12 cellular contexts compared by ENCODE assay signal in the genomic region with DNA sequence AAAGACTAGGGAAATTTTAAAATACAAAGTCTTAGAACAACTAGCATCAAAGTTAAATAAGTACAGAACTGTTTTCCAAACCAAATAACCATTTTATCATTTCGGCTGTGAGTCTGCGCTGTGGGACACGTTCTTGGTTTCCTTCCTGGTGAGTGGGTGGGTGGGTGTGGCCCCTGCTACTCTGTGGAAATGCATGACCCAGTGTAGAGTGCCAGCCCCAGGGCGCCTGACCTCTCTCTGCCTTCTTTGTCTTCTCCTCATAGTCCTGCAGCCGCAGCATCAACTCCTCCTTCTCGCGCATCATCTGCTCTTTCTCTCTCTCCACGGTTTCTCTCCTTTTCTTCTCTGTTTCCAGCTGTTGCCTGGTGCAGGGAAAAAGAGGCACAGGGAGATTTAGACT. TPM values are rescaled to one million over a fixed set of nuclear protein-coding genes. Genes with fewer than 3 reads are reported as not detected.
A peak's percentile ranks its signal among the peaks of the same experiment; 100 is the strongest.
DNase-seq lines count a peak whose midpoint lies in the region; ATAC-seq and TF ChIP-seq lines count a peak whose summit lies in the region.
"Had no signal": no experiment of that assay in that cellular context is flagged by ENCODE, and none has a peak within 500 bp of the region (broad histone marks: within the 10 kb centered on the region; RNA-seq: fewer than 3 reads in every experiment).

No MANE protein-coding gene starts in this region.

- H3K4me3 ChIP-seq in CD4-positive, alpha-beta memory T cell (ENCODE audit: low read length in 2 of 2), result no peak overlapping the region
- H3K4me3 ChIP-seq: esophagus muscularis mucosa had no signal

- no peaks in the 10 kb centered on the region for H3K27me3 Mint-ChIP-seq in CD4-positive, alpha-beta memory T cell
- peaks cover 9% of the 10 kb centered on the region for H3K27me3 Mint-ChIP-seq in endothelial cell (ENCODE audit: unreplicated experiment)
- no peaks in the 10 kb centered on the region for H3K27me3 Mint-ChIP-seq in natural killer cell treated with Interleukin-12 subunit alpha and Interleukin-12 subunit beta and Interleukin-15 and Interleukin-18, amount 100 ng/mL, for 72 hours

- intact Hi-C loops in CD4-positive, alpha-beta memory T cell (cut with micrococcal nuclease), result no loop called here

- CTCF ChIA-PET in CD4-positive, alpha-beta memory T cell (lab: Charles Lee; ENCODE audit: partially characterized antibody), result interaction anchor here (2.7 kb wide), 1 partner anchor 22 kb away, joined by 10 read pairs; no protein-coding TSS in a partner anchor
- CTCF ChIA-PET in RWPE1 (lab: Yijun Ruan, JAX), result no interaction called here

- ATAC-seq in natural killer cell treated with Interleukin-12 subunit alpha and Interleukin-12 subunit beta and Interleukin-15 and Interleukin-18, amount 100 ng/mL, for 72 hours, result no peak
- ATAC-seq in GM21825 (IDR thresholded peaks at IDR 0.05; ENCODE audit: unreplicated experiment), result no peak
- no peak for ATAC-seq in HG03196 (IDR thresholded peaks at IDR 0.05; ENCODE audit: unreplicated experiment)
- ATAC-seq in HG02588 (IDR thresholded peaks at IDR 0.05; ENCODE audit: unreplicated experiment), result no peak

- DNase-seq in CD4-positive, alpha-beta memory T cell, result peak in 1 of 5 donors; percentile 11
- no peak for DNase-seq in RWPE1 (ENCODE audit: low spot score)
- no peak for DNase-seq in endothelial cell (ENCODE audit: low spot score)
- DNase-seq in natural killer cell treated with Interleukin-12 subunit alpha and Interleukin-12 subunit beta and Interleukin-15 and Interleukin-18, amount 100 ng/mL, for 72 hours (ENCODE audit: low spot score), result no peak
- no peak for DNase-seq in stimulated activated CD4-positive, alpha-beta T cell treated with anti-CD3 and anti-CD28 coated beads, Interleukin-4, amount 100 ng/mL, for 4 hours
- DNase-seq: cerebellar nuclear complex, NCI-H1048 had no signal

- H3K9me3 Mint-ChIP-seq in CD4-positive, alpha-beta memory T cell, result peaks cover 0 to 10% (median 0%) of the 10 kb centered on the region in 8 donors
- H3K9me3 Mint-ChIP-seq in endothelial cell (ENCODE audit: unreplicated experiment), result no peaks in the 10 kb centered on the region
- H3K9me3 Mint-ChIP-seq in natural killer cell treated with Interleukin-12 subunit alpha and Interleukin-12 subunit beta and Interleukin-15 and Interleukin-18, amount 100 ng/mL, for 72 hours, result no peaks in the 10 kb centered on the region
- H3K9me3 Mint-ChIP-seq: mesothelial cell of epicardium had no signal

- H3K36me3 Mint-ChIP-seq in CD4-positive, alpha-beta memory T cell, result peaks cover 82 to 98% of the 10 kb centered on the region in 2 donors
- H3K36me3 Mint-ChIP-seq in endothelial cell (ENCODE audit: low read depth, unreplicated experiment), result peaks cover 70% of the 10 kb centered on the region
- peaks cover 27% of the 10 kb centered on the region for H3K36me3 Mint-ChIP-seq in natural killer cell treated with Interleukin-12 subunit alpha and Interleukin-12 subunit beta and Interleukin-15 and Interleukin-18, amount 100 ng/mL, for 72 hours

- H3K27me3 ChIP-seq in CD4-positive, alpha-beta memory T cell (ENCODE audit: insufficient read depth, low read length), result no peaks in the 10 kb centered on the region
- H3K27me3 ChIP-seq: esophagus muscularis mucosa had no signal

- H3K9me3 ChIP-seq in CD4-positive, alpha-beta memory T cell (ENCODE audit: control insufficient read depth in 1 of 2, low read length in 2 of 2), result no peaks in the 10 kb centered on the region
- H3K9me3 ChIP-seq: esophagus muscularis mucosa had no signal

- peaks cover 98% of the 10 kb centered on the region for H3K36me3 ChIP-seq in CD4-positive, alpha-beta memory T cell (ENCODE audit: insufficient read depth, low read length)

- POLR2A ChIA-PET in CD4-positive, alpha-beta memory T cell (lab: Charles Lee; ENCODE audit: partially characterized antibody), result interaction anchor here (1.0 to 2.3 kb wide), 3 partner anchors 10 to 49 kb away, joined by 3 to 10 read pairs (median 8); partner anchors contain the start of gene EZR
- POLR2A ChIA-PET in RWPE1 (lab: Yijun Ruan, JAX; ENCODE audit: low non-redundant PET), result no interaction called here

- TF ChIP-seq CTCF in RWPE1 (conservative IDR thresholded peaks at IDR 0.05; ENCODE audit: low read depth) (no peak), endothelial cell (IDR thresholded peaks at IDR 0.05; ENCODE audit: unreplicated experiment) (no peak)

- peak overlapping the region; percentile 69 to 94 (median 84) for H3K27ac Mint-ChIP-seq in CD4-positive, alpha-beta memory T cell
- no peak overlapping the region for H3K27ac Mint-ChIP-seq in endothelial cell (ENCODE audit: unreplicated experiment)
- peak overlapping the region; percentile 51 to 82 for H3K27ac Mint-ChIP-seq in natural killer cell treated with Interleukin-12 subunit alpha and Interleukin-12 subunit beta and Interleukin-15 and Interleukin-18, amount 100 ng/mL, for 72 hours

- no peak overlapping the region for H3K27ac ChIP-seq in CD4-positive, alpha-beta memory T cell (ENCODE audit: low read depth, low read length)
- H3K27ac ChIP-seq in RWPE1, result peak overlapping the region; percentile 84

- H3K4me1 Mint-ChIP-seq in CD4-positive, alpha-beta memory T cell, result peaks cover 31 to 64% (median 42%) of the 10 kb centered on the region in 4 donors
- H3K4me1 Mint-ChIP-seq in endothelial cell (ENCODE audit: unreplicated experiment), result peaks cover 12% of the 10 kb centered on the region
- H3K4me1 Mint-ChIP-seq in natural killer cell treated with Interleukin-12 subunit alpha and Interleukin-12 subunit beta and Interleukin-15 and Interleukin-18, amount 100 ng/mL, for 72 hours (ENCODE audit: low read depth in 2 of 2), result peaks cover 33 to 52% of the 10 kb centered on the region in 2 donors

- peaks cover 42% of the 10 kb centered on the region for H3K4me1 ChIP-seq in CD4-positive, alpha-beta memory T cell (ENCODE audit: insufficient read depth, low read length)

- H3K4me3 Mint-ChIP-seq in CD4-positive, alpha-beta memory T cell, result peak overlapping the region in 3 of 8 donors; percentile 30 to 55 (median 39)
- peak overlapping the region; percentile 45 for H3K4me3 Mint-ChIP-seq in endothelial cell (ENCODE audit: unreplicated experiment)
- H3K4me3 Mint-ChIP-seq in natural killer cell treated with Interleukin-12 subunit alpha and Interleukin-12 subunit beta and Interleukin-15 and Interleukin-18, amount 100 ng/mL, for 72 hours, result no peak overlapping the region
- H3K4me3 Mint-ChIP-seq: mesothelial cell of epicardium had no signal

RNA-seq across cellular contexts. Expression of gene EZR, which starts 48.6 kb away (rescaled TPM):
- 100 to 1,000 TPM; 264 to 277 TPM for total RNA-seq in CD4-positive, alpha-beta memory T cell
- 100 to 1,000 TPM; 260 to 268 TPM for polyA plus RNA-seq in CD4-positive, alpha-beta memory T cell
- total RNA-seq in endothelial cell (ENCODE audit: unreplicated experiment), result 125 TPM
- total RNA-seq in natural killer cell treated with Interleukin-12 subunit alpha and Interleukin-12 subunit beta and Interleukin-15 and Interleukin-18, amount 100 ng/mL, for 72 hours, result 100 to 1,000 TPM in 1 of 2 donors, 10 to 100 TPM in 1; 71.0 to 135 TPM
